Comparison of ENCODE assay signal across 19 cellular contexts in the genomic region with DNA sequence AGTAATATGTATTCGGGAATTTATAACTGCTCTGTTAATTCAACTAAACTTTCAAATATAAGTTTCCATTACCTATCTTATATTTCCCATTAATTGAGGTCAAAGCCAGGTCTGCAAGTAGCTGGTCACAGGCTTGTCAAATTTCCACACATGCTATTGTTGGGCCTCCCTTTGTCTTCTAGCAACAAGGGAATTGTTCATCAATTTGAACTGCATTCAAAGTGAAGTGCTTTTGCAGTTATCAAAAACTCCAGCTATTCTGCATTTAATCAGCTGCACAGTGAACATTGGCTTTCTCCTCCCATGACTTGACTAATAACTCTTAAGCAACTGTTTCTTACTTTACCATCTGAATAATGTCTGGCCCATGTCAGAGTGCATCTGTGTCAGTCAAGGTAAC.
DNase-seq lines count a peak whose midpoint lies in the region; ATAC-seq and TF ChIP-seq lines count a peak whose summit lies in the region.
"Had no signal": no experiment of that assay in that cellular context is flagged by ENCODE, and none has a peak within 500 bp of the region (broad histone marks: within the 10 kb centered on the region; RNA-seq: fewer than 3 reads in every experiment).

No MANE protein-coding gene starts in this region.

- H3K79me2 ChIP-seq in OCI-LY3 (ENCODE audit: low read length), result no peaks in the 10 kb centered on the region

- peak; percentile 19 for ATAC-seq in GM18502 (IDR thresholded peaks at IDR 0.05; ENCODE audit: poor library complexity, unreplicated experiment)
- ATAC-seq in GM19351 (IDR thresholded peaks at IDR 0.05; ENCODE audit: unreplicated experiment), result no peak
- ATAC-seq: HCT116, K562, Right ventricle myocardium inferior had no signal

- H3K4me2 ChIP-seq in OCI-LY3 (ENCODE audit: low read length), result peak overlapping the region; percentile 70

- H3K4me1 ChIP-seq in OCI-LY3 (ENCODE audit: low read length) (peaks cover 44% of the 10 kb centered on the region), thyroid gland (no peaks in the 10 kb centered on the region)

- peak overlapping the region; percentile 33; the same call in 1 of the 2 replicates for H2AFZ ChIP-seq in OCI-LY3 (ENCODE audit: low read depth, low read length)

- intact Hi-C loops in thyroid gland (cut with DNase I), result loop anchor here (5.0 kb wide), 1 partner anchor 206 kb away; no protein-coding TSS in a partner anchor

- TF ChIP-seq CTCF in OCI-LY3 (IDR thresholded peaks at IDR 0.05; ENCODE audit: low read depth, low read length), result no peak
- no peak for TF ChIP-seq CTCF in thyroid gland (IDR thresholded peaks at IDR 0.05)

- peak; percentile 25 for DNase-seq in medulla oblongata (ENCODE audit: extremely low spot score)
- DNase-seq in superior temporal gyrus (ENCODE audit: extremely low spot score), result peak; percentile 56
- DNase-seq in thyroid gland, result no peak
- no peak for DNase-seq in kidney tubule cell (ENCODE audit: low spot score)
- DNase-seq: ACHN, DMS79, GOT3, NCI-H1105, NCI-H1694, NCI-H2081 treated with DMSO at 0.1 percent for 48 hours, NCI-H510A, NCI-H774, SW 1271 had no signal

- no peak for TF ChIP-seq POLR2A in thyroid gland (IDR thresholded peaks at IDR 0.05)

- H3K9me3 ChIP-seq in OCI-LY3 (ENCODE audit: insufficient read depth, low read length) (no peaks in the 10 kb centered on the region), thyroid gland (no peaks in the 10 kb centered on the region)

- no peaks in the 10 kb centered on the region for H4K20me1 ChIP-seq in OCI-LY3 (ENCODE audit: insufficient read depth, low read length)

- WGBS in thyroid gland, 2 donors, result 89 to 93% methylated on average over 1 of the region's 1 CpG

- H3K27ac ChIP-seq in OCI-LY3 (ENCODE audit: low read length), result no peak overlapping the region
- H3K27ac ChIP-seq in thyroid gland, result no peak overlapping the region

- no peaks in the 10 kb centered on the region for H3K36me3 ChIP-seq in OCI-LY3 (replicated peaks; ENCODE audit: low read depth, low read length)
- H3K36me3 ChIP-seq in thyroid gland, result no peaks in the 10 kb centered on the region

- H3K27me3 ChIP-seq in OCI-LY3 (ENCODE audit: low read depth, low read length) (no peaks in the 10 kb centered on the region; the same call in 1 of the 2 replicates), thyroid gland (no peaks in the 10 kb centered on the region)

- no peak overlapping the region for H3K9ac ChIP-seq in OCI-LY3 (ENCODE audit: low read length)

- no peak overlapping the region for H3K4me3 ChIP-seq in OCI-LY3 (ENCODE audit: low read length)
- H3K4me3 ChIP-seq in thyroid gland (replicated peaks in 1 of 3), result no peak overlapping the region
- H3K4me3 ChIP-seq: K562 had no signal

Comparison
In these comparisons a context has a peak if more than half of its experiments do, and no peak if none do; other contexts are left out.
1. DNase-seq: peak in medulla oblongata (single experiment) and superior temporal gyrus (single experiment); none in thyroid gland (0 of 2) and kidney tubule cell (single experiment).